In genomic region chr1:235128453-235129328, GRCh38 we compare ENCODE assay signal across 8 cellular contexts. TPM values are rescaled to one million over a fixed set of nuclear protein-coding genes. Genes with fewer than 3 reads are reported as not detected.
A peak's percentile ranks its signal among the peaks of the same experiment; 100 is the strongest.
DNase-seq lines count a peak whose midpoint lies in the region; ATAC-seq and TF ChIP-seq lines count a peak whose summit lies in the region.

TOMM20 (minus strand) TSS chr1:235128837; CDS start chr1:235128715, 122 bp downstream.

- intact Hi-C loops in dorsolateral prefrontal cortex (cut with DNase I), result loop anchor here (1.0 to 10.0 kb wide), 5 partner anchors 24 to 736 kb away; partner anchors contain the start of genes ARID4B (in 2 of the 2), B3GALNT2 (in 2 of the 2), GGPS1 (in 2 of the 2) and LYST (in 1 of the 2)
- intact Hi-C loops in lower leg skin (cut with DNase I; ENCODE audit: low total_unique reads), result no loop called here

- 1 to 3% methylated on average over 21 to 60 of the region's 67 CpGs for WGBS in lower leg skin, 2 donors

- ATAC-seq in GM19397 (IDR thresholded peaks at IDR 0.05; ENCODE audit: unreplicated experiment) (peak; percentile 96), HG03571 (IDR thresholded peaks at IDR 0.05; ENCODE audit: unreplicated experiment) (peak; percentile 96)

- no peak for TF ChIP-seq POLR2A in lower leg skin (IDR thresholded peaks at IDR 0.05)

- H3K4me3 ChIP-seq in dorsolateral prefrontal cortex (peak within 1 kb of the TSS; percentile 67 to 100 (median 93)), lower leg skin (ENCODE audit: low read depth, poor library complexity, severe bottlenecking) (peak within 1 kb of the TSS; percentile 94)

- peak; percentile 99 for DNase-seq in CD1c-positive myeloid dendritic cell (ENCODE audit: extremely low spot score)
- DNase-seq in NCI-H82 (lab: John Stamatoyannopoulos, UW), result peak; percentile 100
- peak; percentile 92 to 95 for DNase-seq in activated CD4-positive, alpha-beta T cell treated with anti-CD3 and anti-CD28 coated beads, Interleukin-2, amount 50 U/mL, for 48 hours
- DNase-seq in dorsolateral prefrontal cortex, result peak; percentile 93 to 97 (median 95)
- peak; percentile 94 to 98 for DNase-seq in lower leg skin (ENCODE audit: low spot score in 2 of 2)
- peak; percentile 87 to 89 for DNase-seq in stimulated activated CD4-positive, alpha-beta T cell treated with anti-CD3 and anti-CD28 coated beads, Interleukin-4, amount 100 ng/mL, for 48 hours (ENCODE audit: low read depth in 2 of 2)

- H3K27me3 ChIP-seq in dorsolateral prefrontal cortex, result no peaks in the 10 kb centered on the region

- peak within 1 kb of the TSS; percentile 42 to 94 (median 89) for H3K27ac ChIP-seq in dorsolateral prefrontal cortex

- TF ChIP-seq CTCF in dorsolateral prefrontal cortex (IDR thresholded peaks at IDR 0.05 in 54 of 56, conservative IDR thresholded peaks at IDR 0.05 in 2 of 56; ENCODE audit: low read depth in 1 of 56, partially characterized antibody in 56 of 56) (peak in 49 of 56 donors; percentile 3 to 63 (median 38)), lower leg skin (IDR thresholded peaks at IDR 0.05) (no peak)

RNA-seq across cellular contexts. Expression of gene TOMM20, which starts in this region (rescaled TPM):
- total RNA-seq in dorsolateral prefrontal cortex, result 100 to 1,000 TPM in 119 of 120 experiments, 10 to 100 TPM in 1; 96.2 to 291 (median 209) TPM
- total RNA-seq in lower leg skin, result 100 to 1,000 TPM in 3 of 4 donors, 10 to 100 TPM in 1; 69.4 to 121 (median 112) TPM

Comparison
In these comparisons a context has a peak if more than half of its experiments do, and no peak if none do; other contexts are left out.
1. Peak in every context shown above with its lines: DNase-seq, ATAC-seq, H3K4me3 ChIP-seq and H3K27ac ChIP-seq.
2. CTCF ChIP-seq: peak in dorsolateral prefrontal cortex (49 of 56); none in lower leg skin (0 of 3).